In the genomic region with DNA sequence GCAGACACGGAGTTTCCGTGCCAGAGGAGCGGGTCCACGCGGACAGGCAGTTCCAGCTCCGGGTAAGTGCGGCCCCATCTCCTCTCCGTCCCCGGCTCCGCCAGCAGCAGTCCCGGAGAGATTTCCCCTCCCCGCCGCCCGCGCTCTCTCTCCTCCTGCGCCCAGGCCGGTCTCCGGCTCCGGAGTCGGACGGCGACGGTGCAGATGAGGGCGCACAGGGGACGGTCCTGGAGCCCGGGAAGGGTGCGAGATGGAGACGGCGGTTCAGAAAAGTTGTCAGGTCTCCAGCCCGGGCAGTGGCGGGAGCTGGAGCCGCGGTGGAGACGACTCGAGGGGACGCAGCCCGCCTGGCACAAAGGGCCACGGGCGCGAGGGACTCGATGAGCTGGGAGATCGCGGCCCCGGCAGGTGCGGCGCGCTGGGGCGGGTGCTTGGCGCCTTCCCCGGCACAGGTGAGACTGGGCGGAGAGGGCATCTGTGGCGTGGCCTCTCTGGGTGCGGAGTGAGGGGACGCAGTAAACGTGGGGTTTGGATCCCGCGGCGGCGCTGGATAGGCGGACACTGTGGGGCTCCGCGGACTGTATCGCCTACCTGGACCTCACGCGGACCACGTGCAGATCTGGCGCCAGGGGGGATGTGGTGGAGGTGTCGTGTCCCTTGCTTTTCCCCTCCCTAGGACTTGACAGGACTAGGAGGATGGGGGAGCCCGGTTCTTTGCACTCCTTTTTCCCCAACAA, we compare ENCODE assay signal across 1 cellular context.
TF ChIP-seq lines count a peak whose summit lies in the region.

No MANE protein-coding gene starts in this region.

TF ChIP-seq in GM23338, 12 proteins besides CTCF, POLR2A, EP300 and RAD21 (continued from another document):
- TF ChIP-seq, protein P1, sequence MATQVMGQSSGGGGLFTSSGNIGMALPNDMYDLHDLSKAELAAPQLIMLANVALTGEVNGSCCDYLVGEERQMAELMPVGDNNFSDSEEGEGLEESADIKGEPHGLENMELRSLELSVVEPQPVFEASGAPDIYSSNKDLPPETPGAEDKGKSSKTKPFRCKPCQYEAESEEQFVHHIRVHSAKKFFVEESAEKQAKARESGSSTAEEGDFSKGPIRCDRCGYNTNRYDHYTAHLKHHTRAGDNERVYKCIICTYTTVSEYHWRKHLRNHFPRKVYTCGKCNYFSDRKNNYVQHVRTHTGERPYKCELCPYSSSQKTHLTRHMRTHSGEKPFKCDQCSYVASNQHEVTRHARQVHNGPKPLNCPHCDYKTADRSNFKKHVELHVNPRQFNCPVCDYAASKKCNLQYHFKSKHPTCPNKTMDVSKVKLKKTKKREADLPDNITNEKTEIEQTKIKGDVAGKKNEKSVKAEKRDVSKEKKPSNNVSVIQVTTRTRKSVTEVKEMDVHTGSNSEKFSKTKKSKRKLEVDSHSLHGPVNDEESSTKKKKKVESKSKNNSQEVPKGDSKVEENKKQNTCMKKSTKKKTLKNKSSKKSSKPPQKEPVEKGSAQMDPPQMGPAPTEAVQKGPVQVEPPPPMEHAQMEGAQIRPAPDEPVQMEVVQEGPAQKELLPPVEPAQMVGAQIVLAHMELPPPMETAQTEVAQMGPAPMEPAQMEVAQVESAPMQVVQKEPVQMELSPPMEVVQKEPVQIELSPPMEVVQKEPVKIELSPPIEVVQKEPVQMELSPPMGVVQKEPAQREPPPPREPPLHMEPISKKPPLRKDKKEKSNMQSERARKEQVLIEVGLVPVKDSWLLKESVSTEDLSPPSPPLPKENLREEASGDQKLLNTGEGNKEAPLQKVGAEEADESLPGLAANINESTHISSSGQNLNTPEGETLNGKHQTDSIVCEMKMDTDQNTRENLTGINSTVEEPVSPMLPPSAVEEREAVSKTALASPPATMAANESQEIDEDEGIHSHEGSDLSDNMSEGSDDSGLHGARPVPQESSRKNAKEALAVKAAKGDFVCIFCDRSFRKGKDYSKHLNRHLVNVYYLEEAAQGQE (IDR thresholded peaks at IDR 0.05; ENCODE audit: unreplicated experiment) = no peak
- TF ChIP-seq JUNB (IDR thresholded peaks at IDR 0.05; ENCODE audit: unreplicated experiment) (no peak), POLR2AphosphoS5 (IDR thresholded peaks at IDR 0.05; ENCODE audit: low read depth) (no peak), STAT1 (IDR thresholded peaks at IDR 0.05; ENCODE audit: unreplicated experiment) (no peak), NANOG (IDR thresholded peaks at IDR 0.05; ENCODE audit: borderline replicate concordance) (no peak), CREB1 (CRISPR knock-in tag; IDR thresholded peaks at IDR 0.05; ENCODE audit: low read depth) (no peak), ZNF114 (CRISPR knock-in tag; IDR thresholded peaks at IDR 0.05) (no peak)
- TF ChIP-seq, protein P2, sequence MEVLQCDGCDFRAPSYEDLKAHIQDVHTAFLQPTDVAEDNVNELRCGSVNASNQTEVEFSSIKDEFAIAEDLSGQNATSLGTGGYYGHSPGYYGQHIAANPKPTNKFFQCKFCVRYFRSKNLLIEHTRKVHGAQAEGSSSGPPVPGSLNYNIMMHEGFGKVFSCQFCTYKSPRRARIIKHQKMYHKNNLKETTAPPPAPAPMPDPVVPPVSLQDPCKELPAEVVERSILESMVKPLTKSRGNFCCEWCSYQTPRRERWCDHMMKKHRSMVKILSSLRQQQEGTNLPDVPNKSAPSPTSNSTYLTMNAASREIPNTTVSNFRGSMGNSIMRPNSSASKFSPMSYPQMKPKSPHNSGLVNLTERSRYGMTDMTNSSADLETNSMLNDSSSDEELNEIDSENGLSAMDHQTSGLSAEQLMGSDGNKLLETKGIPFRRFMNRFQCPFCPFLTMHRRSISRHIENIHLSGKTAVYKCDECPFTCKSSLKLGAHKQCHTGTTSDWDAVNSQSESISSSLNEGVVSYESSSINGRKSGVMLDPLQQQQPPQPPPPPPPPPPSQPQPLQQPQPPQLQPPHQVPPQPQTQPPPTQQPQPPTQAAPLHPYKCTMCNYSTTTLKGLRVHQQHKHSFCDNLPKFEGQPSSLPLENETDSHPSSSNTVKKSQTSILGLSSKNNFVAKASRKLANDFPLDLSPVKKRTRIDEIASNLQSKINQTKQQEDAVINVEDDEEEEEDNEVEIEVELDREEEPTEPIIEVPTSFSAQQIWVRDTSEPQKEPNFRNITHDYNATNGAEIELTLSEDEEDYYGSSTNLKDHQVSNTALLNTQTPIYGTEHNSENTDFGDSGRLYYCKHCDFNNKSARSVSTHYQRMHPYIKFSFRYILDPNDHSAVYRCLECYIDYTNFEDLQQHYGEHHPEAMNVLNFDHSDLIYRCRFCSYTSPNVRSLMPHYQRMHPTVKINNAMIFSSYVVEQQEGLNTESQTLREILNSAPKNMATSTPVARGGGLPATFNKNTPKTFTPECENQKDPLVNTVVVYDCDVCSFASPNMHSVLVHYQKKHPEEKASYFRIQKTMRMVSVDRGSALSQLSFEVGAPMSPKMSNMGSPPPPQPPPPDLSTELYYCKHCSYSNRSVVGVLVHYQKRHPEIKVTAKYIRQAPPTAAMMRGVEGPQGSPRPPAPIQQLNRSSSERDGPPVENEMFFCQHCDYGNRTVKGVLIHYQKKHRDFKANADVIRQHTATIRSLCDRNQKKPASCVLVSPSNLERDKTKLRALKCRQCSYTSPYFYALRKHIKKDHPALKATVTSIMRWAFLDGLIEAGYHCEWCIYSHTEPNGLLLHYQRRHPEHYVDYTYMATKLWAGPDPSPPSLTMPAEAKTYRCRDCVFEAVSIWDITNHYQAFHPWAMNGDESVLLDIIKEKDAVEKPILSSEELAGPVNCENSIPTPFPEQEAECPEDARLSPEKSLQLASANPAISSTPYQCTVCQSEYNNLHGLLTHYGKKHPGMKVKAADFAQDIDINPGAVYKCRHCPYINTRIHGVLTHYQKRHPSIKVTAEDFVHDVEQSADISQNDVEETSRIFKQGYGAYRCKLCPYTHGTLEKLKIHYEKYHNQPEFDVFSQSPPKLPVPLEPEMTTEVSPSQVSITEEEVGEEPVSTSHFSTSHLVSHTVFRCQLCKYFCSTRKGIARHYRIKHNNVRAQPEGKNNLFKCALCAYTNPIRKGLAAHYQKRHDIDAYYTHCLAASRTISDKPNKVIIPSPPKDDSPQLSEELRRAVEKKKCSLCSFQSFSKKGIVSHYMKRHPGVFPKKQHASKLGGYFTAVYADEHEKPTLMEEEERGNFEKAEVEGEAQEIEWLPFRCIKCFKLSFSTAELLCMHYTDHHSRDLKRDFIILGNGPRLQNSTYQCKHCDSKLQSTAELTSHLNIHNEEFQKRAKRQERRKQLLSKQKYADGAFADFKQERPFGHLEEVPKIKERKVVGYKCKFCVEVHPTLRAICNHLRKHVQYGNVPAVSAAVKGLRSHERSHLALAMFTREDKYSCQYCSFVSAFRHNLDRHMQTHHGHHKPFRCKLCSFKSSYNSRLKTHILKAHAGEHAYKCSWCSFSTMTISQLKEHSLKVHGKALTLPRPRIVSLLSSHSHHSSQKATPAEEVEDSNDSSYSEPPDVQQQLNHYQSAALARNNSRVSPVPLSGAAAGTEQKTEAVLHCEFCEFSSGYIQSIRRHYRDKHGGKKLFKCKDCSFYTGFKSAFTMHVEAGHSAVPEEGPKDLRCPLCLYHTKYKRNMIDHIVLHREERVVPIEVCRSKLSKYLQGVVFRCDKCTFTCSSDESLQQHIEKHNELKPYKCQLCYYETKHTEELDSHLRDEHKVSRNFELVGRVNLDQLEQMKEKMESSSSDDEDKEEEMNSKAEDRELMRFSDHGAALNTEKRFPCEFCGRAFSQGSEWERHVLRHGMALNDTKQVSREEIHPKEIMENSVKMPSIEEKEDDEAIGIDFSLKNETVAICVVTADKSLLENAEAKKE (CRISPR knock-in tag; IDR thresholded peaks at IDR 0.05) = no peak
- TF ChIP-seq, protein P3, sequence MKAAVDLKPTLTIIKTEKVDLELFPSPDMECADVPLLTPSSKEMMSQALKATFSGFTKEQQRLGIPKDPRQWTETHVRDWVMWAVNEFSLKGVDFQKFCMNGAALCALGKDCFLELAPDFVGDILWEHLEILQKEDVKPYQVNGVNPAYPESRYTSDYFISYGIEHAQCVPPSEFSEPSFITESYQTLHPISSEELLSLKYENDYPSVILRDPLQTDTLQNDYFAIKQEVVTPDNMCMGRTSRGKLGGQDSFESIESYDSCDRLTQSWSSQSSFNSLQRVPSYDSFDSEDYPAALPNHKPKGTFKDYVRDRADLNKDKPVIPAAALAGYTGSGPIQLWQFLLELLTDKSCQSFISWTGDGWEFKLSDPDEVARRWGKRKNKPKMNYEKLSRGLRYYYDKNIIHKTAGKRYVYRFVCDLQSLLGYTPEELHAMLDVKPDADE (IDR thresholded peaks at IDR 0.05) = no peak
